8 cellular contexts compared by ENCODE assay signal in genomic region chr3:181700168-181701087, GRCh38. TPM values are rescaled to one million over a fixed set of nuclear protein-coding genes. Genes with fewer than 3 reads are reported as not detected.
DNase-seq lines count a peak whose midpoint lies in the region; ATAC-seq and TF ChIP-seq lines count a peak whose summit lies in the region.

No MANE protein-coding gene starts in this region.

- no peaks in the 10 kb centered on the region for H3K9me3 ChIP-seq in CD8-positive, alpha-beta T cell (ENCODE audit: low read length)
- H3K9me3 ChIP-seq in esophagus squamous epithelium (no peaks in the 10 kb centered on the region), upper lobe of right lung (no peaks in the 10 kb centered on the region)
- peaks cover 0 to 4% (median 0%) of the 10 kb centered on the region in 3 experiments for H3K9me3 ChIP-seq in naive thymus-derived CD4-positive, alpha-beta T cell (ENCODE audit: control insufficient read depth in 2 of 3, low read length in 3 of 3)

- 11 to 14% methylated on average over 17 of the region's 17 CpGs for WGBS in esophagus squamous epithelium, 2 donors

- H3K27me3 Mint-ChIP-seq in CD8-positive, alpha-beta T cell (ENCODE audit: low read depth), result peaks cover 83% of the 10 kb centered on the region
- H3K27me3 Mint-ChIP-seq in naive thymus-derived CD4-positive, alpha-beta T cell, result peaks cover 86 to 94% (median 91%) of the 10 kb centered on the region in 5 donors

- no peak overlapping the region for H3K27ac ChIP-seq in CD8-positive, alpha-beta T cell (ENCODE audit: low read depth, low read length)
- H3K27ac ChIP-seq in VCaP (no peak overlapping the region), esophagus squamous epithelium (peak overlapping the region in 2 of 4 donors; percentile 19 to 20), upper lobe of right lung (no peak overlapping the region)
- no peak overlapping the region for H3K27ac ChIP-seq in naive thymus-derived CD4-positive, alpha-beta T cell (ENCODE audit: low read depth, low read length)

- no peak for TF ChIP-seq POLR2A in esophagus squamous epithelium (IDR thresholded peaks at IDR 0.05)

- ATAC-seq in CD8-positive, alpha-beta T cell, result peak; percentile 54
- ATAC-seq in GM19043 (IDR thresholded peaks at IDR 0.05; ENCODE audit: low read depth, unreplicated experiment) (peak; percentile 56), HG03196 (IDR thresholded peaks at IDR 0.05; ENCODE audit: unreplicated experiment) (peak; percentile 69), upper lobe of right lung (peak; percentile 83)
- peak; percentile 70 for ATAC-seq in naive thymus-derived CD4-positive, alpha-beta T cell

- H3K4me3 ChIP-seq in CD8-positive, alpha-beta T cell (ENCODE audit: low read depth, low read length), result no peak overlapping the region
- H3K4me3 ChIP-seq in esophagus squamous epithelium (peak overlapping the region in 3 of 4 donors; percentile 9 to 33 (median 19)), upper lobe of right lung (no peak overlapping the region)
- peak overlapping the region; percentile 8 for H3K4me3 ChIP-seq in naive thymus-derived CD4-positive, alpha-beta T cell (ENCODE audit: low read length)

- no peaks in the 10 kb centered on the region for H3K36me3 Mint-ChIP-seq in CD8-positive, alpha-beta T cell
- H3K36me3 Mint-ChIP-seq in naive thymus-derived CD4-positive, alpha-beta T cell, result peaks cover 0 to 24% (median 3%) of the 10 kb centered on the region in 5 donors

- H3K4me3 Mint-ChIP-seq in CD8-positive, alpha-beta T cell, result peak overlapping the region; percentile 40
- peak overlapping the region; percentile 20 to 81 (median 63) for H3K4me3 Mint-ChIP-seq in naive thymus-derived CD4-positive, alpha-beta T cell

- H3K4me1 ChIP-seq in CD8-positive, alpha-beta T cell (ENCODE audit: insufficient read depth, low read length), result peaks cover 5% of the 10 kb centered on the region
- H3K4me1 ChIP-seq in esophagus squamous epithelium (peaks cover 9 to 47% (median 16%) of the 10 kb centered on the region in 3 donors), upper lobe of right lung (peaks cover 15% of the 10 kb centered on the region)
- H3K4me1 ChIP-seq in naive thymus-derived CD4-positive, alpha-beta T cell (ENCODE audit: control insufficient read depth in 2 of 2, insufficient read depth in 2 of 2, low read length in 2 of 2), result peaks cover 7 to 9% of the 10 kb centered on the region in 2 donors

- peaks cover 25% of the 10 kb centered on the region for H3K4me1 Mint-ChIP-seq in CD8-positive, alpha-beta T cell (ENCODE audit: low read depth)
- peaks cover 6 to 40% (median 26%) of the 10 kb centered on the region in 7 donors for H3K4me1 Mint-ChIP-seq in naive thymus-derived CD4-positive, alpha-beta T cell

- CTCF ChIA-PET in CD8-positive, alpha-beta T cell (lab: Charles Lee), result interaction anchor here (0.7 kb wide), 1 partner anchor 20 kb away, joined by 3 read pairs; no protein-coding TSS in a partner anchor
- CTCF ChIA-PET in naive thymus-derived CD4-positive, alpha-beta T cell (lab: Charles Lee), result no interaction called here

- H3K27ac Mint-ChIP-seq in CD8-positive, alpha-beta T cell, result no peak overlapping the region
- peak overlapping the region in 1 of 9 donors; percentile 62 for H3K27ac Mint-ChIP-seq in naive thymus-derived CD4-positive, alpha-beta T cell

- TF ChIP-seq CTCF in CD8-positive, alpha-beta T cell (IDR thresholded peaks at IDR 0.05), result peak; percentile 34
- peak; percentile 93 for TF ChIP-seq CTCF in VCaP (conservative IDR thresholded peaks at IDR 0.05)
- TF ChIP-seq CTCF in esophagus squamous epithelium (IDR thresholded peaks at IDR 0.05), result peak in 5 of 6 experiments; percentile 69 to 83 (median 80)
- peak; percentile 87 for TF ChIP-seq CTCF in upper lobe of right lung (IDR thresholded peaks at IDR 0.05)

- peaks cover 34% of the 10 kb centered on the region for H3K27me3 ChIP-seq in CD8-positive, alpha-beta T cell (ENCODE audit: insufficient read depth, low read length)
- peaks cover 0 to 100% (median 20%) of the 10 kb centered on the region in 4 donors for H3K27me3 ChIP-seq in esophagus squamous epithelium
- H3K27me3 ChIP-seq in naive thymus-derived CD4-positive, alpha-beta T cell (ENCODE audit: control insufficient read depth in 2 of 2, insufficient read depth in 2 of 2, low read length in 2 of 2), result peaks cover 6 to 24% of the 10 kb centered on the region in 2 donors
- peaks cover 95% of the 10 kb centered on the region for H3K27me3 ChIP-seq in upper lobe of right lung

- peaks cover 12% of the 10 kb centered on the region for H3K9me3 Mint-ChIP-seq in CD8-positive, alpha-beta T cell
- H3K9me3 Mint-ChIP-seq in naive thymus-derived CD4-positive, alpha-beta T cell, result peaks cover 0 to 72% (median 24%) of the 10 kb centered on the region in 11 donors

- DNase-seq in CD8-positive, alpha-beta T cell, result peak in 3 of 7 experiments; percentile 18 to 36 (median 35)
- DNase-seq in NCI-H2107 (lab: John Stamatoyannopoulos, UW) (peak; percentile 97), esophagus squamous epithelium (lab: John Stamatoyannopoulos, UW) (no peak), upper lobe of right lung (no peak)
- peak in 4 of 9 donors; percentile 29 to 56 (median 37) for DNase-seq in naive thymus-derived CD4-positive, alpha-beta T cell

- POLR2A ChIA-PET in CD8-positive, alpha-beta T cell (lab: Charles Lee), result no interaction called here
- POLR2A ChIA-PET in naive thymus-derived CD4-positive, alpha-beta T cell (lab: Charles Lee), result no interaction called here

- H3K36me3 ChIP-seq in CD8-positive, alpha-beta T cell (ENCODE audit: insufficient read depth, low read length), result no peaks in the 10 kb centered on the region
- no peaks in the 10 kb centered on the region for H3K36me3 ChIP-seq in esophagus squamous epithelium
- no peaks in the 10 kb centered on the region for H3K36me3 ChIP-seq in naive thymus-derived CD4-positive, alpha-beta T cell (ENCODE audit: control insufficient read depth in 2 of 3, insufficient read depth in 3 of 3, low read length in 3 of 3)
- no peaks in the 10 kb centered on the region for H3K36me3 ChIP-seq in upper lobe of right lung

- intact Hi-C loops in CD8-positive, alpha-beta T cell (cut with DNase I, micrococcal nuclease), result no loop called here
- intact Hi-C loops in esophagus squamous epithelium (cut with DNase I), result no loop called here
- intact Hi-C loops in naive thymus-derived CD4-positive, alpha-beta T cell (cut with micrococcal nuclease), result loop anchor here in 1 of 2 donors (1.0 to 5.0 kb wide), 6 partner anchors 11 to 982 kb away; partner anchors contain the start of gene SOX2
- intact Hi-C loops in upper lobe of right lung (cut with DNase I), result loop anchor here (10.0 kb wide), 1 partner anchor 984 kb away; no protein-coding TSS in a partner anchor

RNA-seq across cellular contexts. Expression of gene SOX2, which starts 11.3 kb away (rescaled TPM):
- total RNA-seq in CD8-positive, alpha-beta T cell, result not detected
- total RNA-seq in esophagus squamous epithelium (10 to 100 TPM; 21.3 to 54.8 (median 43.5) TPM), upper lobe of right lung (0.20 TPM)
- total RNA-seq in naive thymus-derived CD4-positive, alpha-beta T cell, result not detected
- not detected for polyA plus RNA-seq in naive thymus-derived CD4-positive, alpha-beta T cell

Comparison
In these comparisons a context has a peak if more than half of its experiments do, and no peak if none do; other contexts are left out.
1. H3K4me3 ChIP-seq: peak in esophagus squamous epithelium (3 of 4) and naive thymus-derived CD4-positive, alpha-beta T cell (single experiment); none in CD8-positive, alpha-beta T cell (single experiment) and upper lobe of right lung (single experiment).
2. CTCF ChIP-seq: peak in every context shown above with its lines; median percentile 93 in VCaP; 87 in upper lobe of right lung; 80 in esophagus squamous epithelium; 34 in CD8-positive, alpha-beta T cell.
3. RNA of gene SOX2, which starts 11.3 kb away (total RNA-seq): 21.3 to 54.8 TPM in esophagus squamous epithelium; 0.20 TPM in upper lobe of right lung (single experiment), not detected in CD8-positive, alpha-beta T cell and not detected in naive thymus-derived CD4-positive, alpha-beta T cell; every median in the first group is over 10 times any median in the second.
4. Peak in every context shown above with its lines, with median percentiles within 50 percentile points of each other: ATAC-seq.